Comparison of ENCODE assay signal across 13 cellular contexts in genomic region chr1:24015226-24016210, GRCh38. TPM values are rescaled to one million over a fixed set of nuclear protein-coding genes. Genes with fewer than 3 reads are reported as not detected.
DNase-seq lines count a peak whose midpoint lies in the region; ATAC-seq and TF ChIP-seq lines count a peak whose summit lies in the region.
"Had no signal": no experiment of that assay in that cellular context is flagged by ENCODE, and none has a peak within 500 bp of the region (broad histone marks: within the 10 kb centered on the region; RNA-seq: fewer than 3 reads in every experiment).

No MANE protein-coding gene starts in this region.

- CTCF ChIA-PET in WTC11 (lab: Charles Lee) = interaction anchor here (1.2 kb wide), 1 partner anchor 13 kb away, joined by 3 read pairs; no protein-coding TSS in a partner anchor

- intact Hi-C loops in Right ventricle myocardium superior (cut with DNase I) = no loop called here

- H3K4me3 Mint-ChIP-seq in WTC11 = no peak overlapping the region
- H3K4me3 Mint-ChIP-seq: activated CD4-positive, alpha-beta T cell treated with anti-CD3 and anti-CD28 coated beads, Interleukin-2, amount 10 ng/mL, durations not matched to agents 7 days and 5 days; activated naive CD4-positive, alpha-beta T cell treated with anti-CD3 and anti-CD28 coated beads, Interleukin-2, amount 10 ng/mL, durations not matched to agents 7 days and 5 days had no signal

- H3K9me3 Mint-ChIP-seq in WTC11 = no peaks in the 10 kb centered on the region
- H3K9me3 Mint-ChIP-seq: activated CD4-positive, alpha-beta T cell treated with anti-CD3 and anti-CD28 coated beads, Interleukin-2, amount 10 ng/mL, durations not matched to agents 7 days and 5 days; activated naive CD4-positive, alpha-beta T cell treated with anti-CD3 and anti-CD28 coated beads, Interleukin-2, amount 10 ng/mL, durations not matched to agents 7 days and 5 days had no signal

- H3K27ac Mint-ChIP-seq in WTC11 = no peak overlapping the region
- H3K27ac Mint-ChIP-seq: activated CD4-positive, alpha-beta T cell treated with anti-CD3 and anti-CD28 coated beads, Interleukin-2, amount 10 ng/mL, durations not matched to agents 7 days and 5 days; activated naive CD4-positive, alpha-beta T cell treated with anti-CD3 and anti-CD28 coated beads, Interleukin-2, amount 10 ng/mL, durations not matched to agents 7 days and 5 days had no signal

- H3K36me3 Mint-ChIP-seq in WTC11 = no peaks in the 10 kb centered on the region
- H3K36me3 Mint-ChIP-seq: activated naive CD4-positive, alpha-beta T cell treated with anti-CD3 and anti-CD28 coated beads, Interleukin-2, amount 10 ng/mL, durations not matched to agents 7 days and 5 days had no signal

- H3K4me1 Mint-ChIP-seq in WTC11 = peaks cover 16% of the 10 kb centered on the region
- H3K4me1 Mint-ChIP-seq: activated CD4-positive, alpha-beta T cell treated with anti-CD3 and anti-CD28 coated beads, Interleukin-2, amount 10 ng/mL, durations not matched to agents 7 days and 5 days; activated naive CD4-positive, alpha-beta T cell treated with anti-CD3 and anti-CD28 coated beads, Interleukin-2, amount 10 ng/mL, durations not matched to agents 7 days and 5 days had no signal

- DNase-seq in AG08395 (ENCODE audit: low spot score) (peak; percentile 57), WTC11 (ENCODE audit: low spot score) (no peak), Right ventricle myocardium superior (no peak), renal cortical epithelial cell (ENCODE audit: low read depth) (peak; percentile 52), NCI-H748 (lab: John Stamatoyannopoulos, UW; ENCODE audit: unreplicated experiment) (no peak), activated T-cell treated with anti-CD3 and anti-CD28 coated beads for 4 hours (no peak), cerebellum (ENCODE audit: low spot score) (no peak)
- no peak for DNase-seq in activated CD8-positive, alpha-beta memory T cell treated with anti-CD3 and anti-CD28 coated beads, Interleukin-2, amount 50 U/mL, for 4 hours
- DNase-seq: activated CD4-positive, alpha-beta T cell treated with anti-CD3 and anti-CD28 coated beads, Interleukin-2, amount 10 ng/mL, durations not matched to agents 7 days and 5 days; activated naive CD4-positive, alpha-beta T cell treated with anti-CD3 and anti-CD28 coated beads, Interleukin-2, amount 10 ng/mL, durations not matched to agents 7 days and 5 days; Kasumi-1; left lung; NCI-H345 had no signal

- TF ChIP-seq CTCF in WTC11 (IDR thresholded peaks at IDR 0.05) = no peak

- POLR2A ChIA-PET in WTC11 (lab: Charles Lee) = no interaction called here

- ATAC-seq in WTC11 (no peak), Right ventricle myocardium superior (ENCODE audit: poor library complexity) (peak; percentile 53)
- ATAC-seq: left lung had no signal

- no peaks in the 10 kb centered on the region for H3K27me3 Mint-ChIP-seq in WTC11 (ENCODE audit: low read depth)

TF ChIP-seq in WTC11, 78 proteins besides CTCF, POLR2A, EP300 and RAD21:
- peak; percentile 93; the same call in 1 of the 2 replicates for TF ChIP-seq HMGA2 (CRISPR knock-in tag; IDR thresholded peaks at IDR 0.05)
- no peak for TF ChIP-seq AFF4 (CRISPR knock-in tag; IDR thresholded peaks at IDR 0.05; ENCODE audit: borderline replicate concordance)

RNA-seq across cellular contexts. Expression of gene SRSF10, which starts 35.4 kb away (rescaled TPM):
- total RNA-seq in WTC11 (2021) (163 to 178 TPM (median 170 TPM) in 3 replicates), Right ventricle myocardium superior (51.9 TPM), renal cortical epithelial cell (87.5 and 132 TPM in 2 replicates), cerebellum (157 TPM)

RNA-seq across cellular contexts. Expression of gene PNRC2, which starts 55.9 kb away (rescaled TPM):
- total RNA-seq in WTC11 (2021) (133 to 166 TPM (median 153 TPM) in 3 replicates), Right ventricle myocardium superior (74.2 TPM), renal cortical epithelial cell (212 and 277 TPM in 2 replicates), cerebellum (70.9 TPM)

Comparison
In these comparisons a context has a peak if more than half of its experiments do, and no peak if none do; other contexts are left out.
1. DNase-seq: peak in AG08395 (single experiment) and renal cortical epithelial cell (single experiment); none in WTC11 (single experiment), Right ventricle myocardium superior (single experiment), NCI-H748 (single experiment), activated T-cell treated with anti-CD3 and anti-CD28 coated beads for 4 hours (single experiment), activated CD8-positive, alpha-beta memory T cell treated with anti-CD3 and anti-CD28 coated beads, Interleukin-2, amount 50 U/mL, for 4 hours (single experiment) and cerebellum (single experiment).